34 cellular contexts compared by ENCODE assay signal in the genomic region with DNA sequence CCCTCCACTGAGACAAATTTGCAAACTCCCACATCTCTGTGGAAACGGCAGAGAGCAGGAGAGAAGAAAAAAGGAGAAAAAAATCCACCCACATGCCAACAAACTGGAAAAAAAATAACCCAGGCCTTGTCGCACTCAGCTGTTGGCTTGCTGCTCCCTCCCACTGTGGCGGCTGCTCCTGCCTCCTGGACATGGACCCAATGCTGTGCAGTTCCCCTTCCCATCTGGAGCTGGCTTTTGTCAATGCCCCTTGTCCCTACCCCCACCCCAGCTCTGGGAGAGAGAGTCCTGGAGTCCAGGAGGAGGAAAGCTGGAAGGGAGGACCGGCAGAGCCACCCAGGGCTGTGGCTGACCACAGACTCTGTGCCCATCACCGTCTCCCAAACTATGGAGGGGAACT.
"Had no signal": no experiment of that assay in that cellular context is flagged by ENCODE, and none has a peak within 500 bp of the region (broad histone marks: within the 10 kb centered on the region; RNA-seq: fewer than 3 reads in every experiment).

No MANE protein-coding gene starts in this region.

- H3K9me3 Mint-ChIP-seq: activated B cell treated with CpG ODN at 0.5 μM for 24 hours; activated CD4-positive, alpha-beta memory T cell treated with anti-CD3 and anti-CD28 coated beads for 36 hours; activated CD4-positive, alpha-beta T cell treated with anti-CD3 and anti-CD28 coated beads, Interleukin-2, amount 10 ng/mL, durations not matched to agents 24 days and 14 days; activated CD8-positive, alpha-beta T cell treated with anti-CD3 and anti-CD28 coated beads for 36 hours; activated naive CD4-positive, alpha-beta T cell treated with anti-CD3 and anti-CD28 coated beads for 36 hours; activated naive CD4-positive, alpha-beta T cell treated with anti-CD3 and anti-CD28 coated beads, Interleukin-2, amount 50 U/mL, for 72 hours; activated naive CD8-positive, alpha-beta T cell treated with anti-CD3 and anti-CD28 coated beads for 36 hours; activated T-cell treated with anti-CD3 and anti-CD28 coated beads, Interleukin-2, amount 50 U/mL, for 4 hours; activated T-cell treated with anti-CD3 and anti-CD28 coated beads, Interleukin-2, amount 50 U/mL, for 72 hours; activated T-helper 1 cell treated with anti-CD3 and anti-CD28 coated beads, Interleukin-12 subunit alpha, Interleukin-12 subunit beta, Interleukin-2, Interleukin-4 antibody, amounts not matched to agents 30 ng/mL and 10 ng/mL and 1 ng/mL, durations not matched to agents 14 hours and 24 hours and 36 hours; activated T-helper 17 cell treated with anti-CD3 and anti-CD28 coated beads, Interleukin-2, amount 50 U/mL, for 72 hours; T-helper 1 cell treated with Interleukin-12 subunit alpha and Interleukin-12 subunit beta and Interleukin-4 antibody, amounts not matched to agents 30 μg/mL and 1 μg/mL, for 36 hours; T-helper 2 cell treated with Interferon-gamma antibody and Interleukin-4, amounts not matched to agents 5 μg/mL and 100 μg/mL, for 36 hours had no signal

- H3K4me1 Mint-ChIP-seq: activated B cell treated with CpG ODN at 0.5 μM for 24 hours; activated CD4-positive, alpha-beta T cell treated with anti-CD3 and anti-CD28 coated beads, Interleukin-2, amount 10 ng/mL, durations not matched to agents 24 days and 14 days; activated naive CD8-positive, alpha-beta T cell treated with anti-CD3 and anti-CD28 coated beads for 36 hours; activated T-helper 17 cell treated with anti-CD3 and anti-CD28 coated beads, Interleukin-2, amount 50 U/mL, for 72 hours; brain had no signal

- H3K27ac ChIP-seq: adrenal gland, ascending aorta, cardiac muscle cell, VCaP had no signal

- H3K4me1 ChIP-seq: adrenal gland, ascending aorta had no signal

- H3K36me3 Mint-ChIP-seq: activated CD4-positive, alpha-beta memory T cell treated with anti-CD3 and anti-CD28 coated beads for 36 hours; activated naive CD4-positive, alpha-beta T cell treated with anti-CD3 and anti-CD28 coated beads, Interleukin-2, amount 50 U/mL, for 72 hours; activated naive CD8-positive, alpha-beta T cell treated with anti-CD3 and anti-CD28 coated beads for 36 hours; brain had no signal

- DNase-seq: activated B cell treated with CpG ODN at 0.5 μM for 24 hours; activated CD4-positive, alpha-beta memory T cell treated with anti-CD3 and anti-CD28 coated beads for 36 hours; activated CD4-positive, alpha-beta T cell treated with anti-CD3 and anti-CD28 coated beads for 4 hours; activated CD4-positive, alpha-beta T cell treated with anti-CD3 and anti-CD28 coated beads, Interleukin-2, amount 10 ng/mL, durations not matched to agents 24 days and 14 days; activated CD4-positive, alpha-beta T cell treated with anti-CD3 and anti-CD28 coated beads, Interleukin-2, amount 50 U/mL, for 1 hour; activated CD4-positive, alpha-beta T cell treated with anti-CD3 and anti-CD28 coated beads, Interleukin-2, amount 50 U/mL, for 4 hours; activated CD4-positive, CD25-positive, alpha-beta regulatory T cell treated with anti-CD3 and anti-CD28 coated beads, Interleukin-2, amount 50 U/mL, for 72 hours; activated CD8-positive, alpha-beta memory T cell treated with anti-CD3 and anti-CD28 coated beads, Interleukin-2, amount 50 U/mL, for 4 hours; activated CD8-positive, alpha-beta T cell treated with anti-CD3 and anti-CD28 coated beads for 36 hours; activated effector memory CD4-positive, alpha-beta T cell treated with anti-CD3 and anti-CD28 coated beads, Interleukin-2, amount 50 U/mL, for 16 hours; activated gamma-delta T cell treated with Interleukin-2 at 50 U/mL for 16 hours; activated naive CD4-positive, alpha-beta T cell; activated naive CD4-positive, alpha-beta T cell treated with anti-CD3 and anti-CD28 coated beads for 36 hours; activated naive CD4-positive, alpha-beta T cell treated with anti-CD3 and anti-CD28 coated beads, Interleukin-2, amount 50 U/mL, for 16 hours; activated naive CD8-positive, alpha-beta T cell treated with anti-CD3 and anti-CD28 coated beads for 36 hours; activated T-cell treated with anti-CD3 and anti-CD28 coated beads for 4 hours; activated T-cell treated with anti-CD3 and anti-CD28 coated beads, Interleukin-2, amount 50 U/mL, for 1 hour; activated T-cell treated with anti-CD3 and anti-CD28 coated beads, Interleukin-2, amount 50 U/mL, for 4 hours; activated T-cell treated with anti-CD3 and anti-CD28 coated beads, Interleukin-2, amount 50 U/mL, for 72 hours; adrenal gland; amniotic stem cell; central memory CD4-positive, alpha-beta T cell; T-helper 1 cell; T-helper 2 cell; T-helper 9 cell had no signal

- ATAC-seq: activated CD8-positive, alpha-beta T cell treated with anti-CD3 and anti-CD28 coated beads for 36 hours; activated naive CD4-positive, alpha-beta T cell treated with anti-CD3 and anti-CD28 coated beads, Interleukin-2, amount 50 U/mL, for 72 hours; activated T-cell treated with anti-CD3 and anti-CD28 coated beads, Interleukin-2, amount 50 U/mL, for 4 hours; activated T-cell treated with anti-CD3 and anti-CD28 coated beads, Interleukin-2, amount 50 U/mL, for 72 hours; activated T-helper 17 cell treated with anti-CD3 and anti-CD28 coated beads, Interleukin-2, amount 50 U/mL, for 72 hours had no signal

- H3K27me3 ChIP-seq: ascending aorta, cardiac muscle cell had no signal

- H3K4me3 Mint-ChIP-seq: activated B cell treated with CpG ODN at 0.5 μM for 24 hours; activated CD4-positive, alpha-beta memory T cell treated with anti-CD3 and anti-CD28 coated beads for 36 hours; activated CD4-positive, alpha-beta T cell treated with anti-CD3 and anti-CD28 coated beads, Interleukin-2, amount 10 ng/mL, durations not matched to agents 24 days and 14 days; activated CD8-positive, alpha-beta T cell treated with anti-CD3 and anti-CD28 coated beads for 36 hours; activated naive CD4-positive, alpha-beta T cell treated with anti-CD3 and anti-CD28 coated beads for 36 hours; activated naive CD8-positive, alpha-beta T cell treated with anti-CD3 and anti-CD28 coated beads for 36 hours; activated T-cell treated with anti-CD3 and anti-CD28 coated beads, Interleukin-2, amount 50 U/mL, for 4 hours; activated T-cell treated with anti-CD3 and anti-CD28 coated beads, Interleukin-2, amount 50 U/mL, for 72 hours; activated T-helper 1 cell treated with anti-CD3 and anti-CD28 coated beads, Interleukin-12 subunit alpha, Interleukin-12 subunit beta, Interleukin-2, Interleukin-4 antibody, amounts not matched to agents 30 ng/mL and 10 ng/mL and 1 ng/mL, durations not matched to agents 14 hours and 24 hours and 36 hours; activated T-helper 17 cell treated with anti-CD3 and anti-CD28 coated beads, Interleukin-2, amount 50 U/mL, for 72 hours; brain; T-helper 1 cell treated with Interleukin-12 subunit alpha and Interleukin-12 subunit beta and Interleukin-4 antibody, amounts not matched to agents 30 μg/mL and 1 μg/mL, for 36 hours; T-helper 2 cell treated with Interferon-gamma antibody and Interleukin-4, amounts not matched to agents 5 μg/mL and 100 μg/mL, for 36 hours had no signal

- H3K27ac Mint-ChIP-seq: activated B cell treated with CpG ODN at 0.5 μM for 24 hours; activated CD4-positive, alpha-beta memory T cell treated with anti-CD3 and anti-CD28 coated beads for 36 hours; activated CD4-positive, alpha-beta T cell treated with anti-CD3 and anti-CD28 coated beads, Interleukin-2, amount 10 ng/mL, durations not matched to agents 24 days and 14 days; activated CD8-positive, alpha-beta T cell treated with anti-CD3 and anti-CD28 coated beads for 36 hours; activated naive CD4-positive, alpha-beta T cell treated with anti-CD3 and anti-CD28 coated beads for 36 hours; activated naive CD4-positive, alpha-beta T cell treated with anti-CD3 and anti-CD28 coated beads, Interleukin-2, amount 50 U/mL, for 72 hours; activated naive CD8-positive, alpha-beta T cell treated with anti-CD3 and anti-CD28 coated beads for 36 hours; activated T-cell treated with anti-CD3 and anti-CD28 coated beads, Interleukin-2, amount 50 U/mL, for 72 hours; activated T-helper 1 cell treated with anti-CD3 and anti-CD28 coated beads, Interleukin-12 subunit alpha, Interleukin-12 subunit beta, Interleukin-2, Interleukin-4 antibody, amounts not matched to agents 30 ng/mL and 10 ng/mL and 1 ng/mL, durations not matched to agents 14 hours and 24 hours and 36 hours; activated T-helper 17 cell treated with anti-CD3 and anti-CD28 coated beads, Interleukin-2, amount 50 U/mL, for 72 hours; brain; T-helper 1 cell treated with Interleukin-12 subunit alpha and Interleukin-12 subunit beta and Interleukin-4 antibody, amounts not matched to agents 30 μg/mL and 1 μg/mL, for 36 hours; T-helper 2 cell treated with Interferon-gamma antibody and Interleukin-4, amounts not matched to agents 5 μg/mL and 100 μg/mL, for 36 hours had no signal

- H3K9me3 ChIP-seq: adrenal gland, ascending aorta had no signal

- H3K4me3 ChIP-seq: adrenal gland, ascending aorta, cardiac muscle cell had no signal

- H3K36me3 ChIP-seq: adrenal gland, ascending aorta, cardiac muscle cell had no signal
